In genomic region chr11:3894128-3894731, GRCh38 we compare ENCODE assay signal across 8 cellular contexts. TPM values are rescaled to one million over a fixed set of nuclear protein-coding genes. Genes with fewer than 3 reads are reported as not detected.
DNase-seq lines count a peak whose midpoint lies in the region; ATAC-seq lines count a peak whose summit lies in the region.

No MANE protein-coding gene starts in this region.

- H3K4me1 Mint-ChIP-seq in T-cell = peaks cover 61 to 66% (median 65%) of the 10 kb centered on the region in 3 donors

- CTCF ChIA-PET in T-cell (lab: Charles Lee) = interaction anchor here in 1 of 2 donors (0.7 to 1.2 kb wide), 2 partner anchors 8 to 39 kb away, joined by 3 to 4 read pairs; partner anchors contain the start of gene STIM1

- H3K27ac Mint-ChIP-seq in T-cell = peak overlapping the region; percentile 76 to 78

- DNase-seq in AG08395 (ENCODE audit: low spot score) (peak; percentile 42), T-cell (peak in 7 of 34 experiments; percentile 10 to 52 (median 18)), kidney tubule cell (ENCODE audit: low spot score) (peak; percentile 67), NCI-H1048 (lab: John Stamatoyannopoulos, UW) (no peak), posterior cingulate gyrus (no peak), DMS 273 (lab: John Stamatoyannopoulos, UW; ENCODE audit: unreplicated experiment) (no peak)

- POLR2A ChIA-PET in T-cell (lab: Charles Lee) = interaction anchor here in 1 of 2 donors (0.5 to 0.8 kb wide), 2 partner anchors 9 to 100 kb away, joined by 3 to 5 read pairs; no protein-coding TSS in a partner anchor

- H3K4me3 Mint-ChIP-seq in T-cell = peak overlapping the region in 1 of 3 donors; percentile 33

- ATAC-seq in GM18873 (IDR thresholded peaks at IDR 0.05; ENCODE audit: low FRiP score, unreplicated experiment) (peak; percentile 97), HG03066 (IDR thresholded peaks at IDR 0.05; ENCODE audit: low read depth, unreplicated experiment) (peak; percentile 97), T-cell (replicated peaks in 1 of 4) (peak; percentile 23 to 73 (median 61))

- peaks cover 14% of the 10 kb centered on the region for H3K36me3 Mint-ChIP-seq in T-cell

- H3K9me3 Mint-ChIP-seq in T-cell = no peaks in the 10 kb centered on the region

- intact Hi-C loops in posterior cingulate gyrus (cut with DNase I) = no loop called here

- H3K27me3 Mint-ChIP-seq in T-cell = no peaks in the 10 kb centered on the region

RNA-seq across cellular contexts. Expression of gene STIM1, which starts 38.8 kb away (rescaled TPM):
- total RNA-seq in T-cell = 100 to 1,000 TPM in 2 of 5 donors, 10 to 100 TPM in 3; 87.6 to 139 (median 94.5) TPM

RNA-seq across cellular contexts. Expression of gene RHOG, which starts 53.5 kb away (rescaled TPM):
- 100 to 1,000 TPM in 4 of 5 donors, 10 to 100 TPM in 1; 88.1 to 108 (median 106) TPM for total RNA-seq in T-cell

Comparison
In these comparisons a context has a peak if more than half of its experiments do, and no peak if none do; other contexts are left out.
1. DNase-seq: peak in AG08395 (single experiment) and kidney tubule cell (single experiment); none in NCI-H1048 (single experiment), posterior cingulate gyrus (0 of 10) and DMS 273 (single experiment).
2. Peak in every context shown above with its lines, with median percentiles within 50 percentile points of each other: ATAC-seq.